ENCODE assay signal across 11 cellular contexts in genomic region chr13:24684600-24684998, GRCh38. TPM values are rescaled to one million over a fixed set of nuclear protein-coding genes. Genes with fewer than 3 reads are reported as not detected.
A peak's percentile ranks its signal among the peaks of the same experiment; 100 is the strongest.
DNase-seq lines count a peak whose midpoint lies in the region; ATAC-seq and TF ChIP-seq lines count a peak whose summit lies in the region.
"Had no signal": no experiment of that assay in that cellular context is flagged by ENCODE, and none has a peak within 500 bp of the region (broad histone marks: within the 10 kb centered on the region; RNA-seq: fewer than 3 reads in every experiment).

No MANE protein-coding gene starts in this region.

- no peaks in the 10 kb centered on the region for H3K4me1 ChIP-seq in PC-3 (ENCODE audit: insufficient read depth, low read length)

- no peaks in the 10 kb centered on the region for H3K36me3 Mint-ChIP-seq in activated CD4-positive, alpha-beta T cell treated with anti-CD3 and anti-CD28 coated beads, Interleukin-2, amount 10 ng/mL, durations not matched to agents 7 days and 5 days (ENCODE audit: low read depth)

- no peak overlapping the region for H2AFZ ChIP-seq in PC-3 (ENCODE audit: low read length)

- TF ChIP-seq CTCF in GM12865 (IDR thresholded peaks at IDR 0.05; ENCODE audit: insufficient read depth, low read depth, low read length, missing control alignments) (no peak), PC-3 (conservative IDR thresholded peaks at IDR 0.05; ENCODE audit: low read depth, low read length) (no peak)

- no TSS peak for BruUV-seq in PC-3 (replicated peaks; lab: Mats Ljungman, UMichigan)

- H3K4me3 ChIP-seq in GM12865 (ENCODE audit: low read depth, low read length) = no peak overlapping the region
- H3K4me3 ChIP-seq in PC-3 (ENCODE audit: low read length) = no peak overlapping the region
- H3K4me3 ChIP-seq: thoracic aorta had no signal

- H3K36me3 ChIP-seq in PC-3 (ENCODE audit: low read depth, low read length) = no peaks in the 10 kb centered on the region
- H3K36me3 ChIP-seq: thoracic aorta had no signal

- no peaks in the 10 kb centered on the region for H4K20me1 ChIP-seq in PC-3 (ENCODE audit: low read length)

- no peaks in the 10 kb centered on the region for H3K9me3 Mint-ChIP-seq in activated CD4-positive, alpha-beta T cell treated with anti-CD3 and anti-CD28 coated beads, Interleukin-2, amount 10 ng/mL, durations not matched to agents 7 days and 5 days

- CTCF ChIA-PET in activated CD4-positive, alpha-beta T cell treated with anti-CD3 and anti-CD28 coated beads, Interleukin-2, amount 10 ng/mL, durations not matched to agents 7 days and 5 days (lab: Charles Lee) = interaction anchor here (0.5 to 1.7 kb wide), 7 partner anchors 8 to 78 kb away, joined by 3 to 6 read pairs (median 4); no protein-coding TSS in a partner anchor
- CTCF ChIA-PET in PC-3 (lab: Charles Lee) = interaction anchor here (0.6 kb wide), 1 partner anchor 284 kb away, joined by 7 read pairs; no protein-coding TSS in a partner anchor

- H3K79me2 ChIP-seq in PC-3 (ENCODE audit: low read length) = no peaks in the 10 kb centered on the region

- H3K4me2 ChIP-seq in PC-3 (ENCODE audit: low read length) = no peak overlapping the region

- H3F3A ChIP-seq in PC-3 (ENCODE audit: low read length, unreplicated experiment) = no peaks in the 10 kb centered on the region

- no peak for ATAC-seq in PC-3

- no peak overlapping the region for H3K27ac Mint-ChIP-seq in activated CD4-positive, alpha-beta T cell treated with anti-CD3 and anti-CD28 coated beads, Interleukin-2, amount 10 ng/mL, durations not matched to agents 7 days and 5 days

- no peaks in the 10 kb centered on the region for H3K9me3 ChIP-seq in PC-3 (ENCODE audit: low read length)
- H3K9me3 ChIP-seq: thoracic aorta had no signal

- H3K9me2 ChIP-seq in PC-3 (replicated peaks; ENCODE audit: low read length) = no peaks in the 10 kb centered on the region

- H3K27me3 Mint-ChIP-seq in activated CD4-positive, alpha-beta T cell treated with anti-CD3 and anti-CD28 coated beads, Interleukin-2, amount 10 ng/mL, durations not matched to agents 7 days and 5 days = peaks cover 43% of the 10 kb centered on the region

- H3K9ac ChIP-seq in PC-3 (ENCODE audit: low read length) = no peak overlapping the region

- no peak overlapping the region for H3K27ac ChIP-seq in PC-3 (ENCODE audit: low read length)
- H3K27ac ChIP-seq: thoracic aorta had no signal

- no peak overlapping the region for H3K4me3 Mint-ChIP-seq in activated CD4-positive, alpha-beta T cell treated with anti-CD3 and anti-CD28 coated beads, Interleukin-2, amount 10 ng/mL, durations not matched to agents 7 days and 5 days

- H3K27me3 ChIP-seq in PC-3 (ENCODE audit: low read length) = peaks cover 26% of the 10 kb centered on the region

- intact Hi-C loops in PC-3 (cut with micrococcal nuclease) = no loop called here

- POLR2A ChIA-PET in activated CD4-positive, alpha-beta T cell treated with anti-CD3 and anti-CD28 coated beads, Interleukin-2, amount 10 ng/mL, durations not matched to agents 7 days and 5 days (lab: Charles Lee) = no interaction called here
- POLR2A ChIA-PET in PC-3 (lab: Charles Lee; ENCODE audit: unreplicated experiment) = interaction anchor here (0.6 kb wide), 1 partner anchor 45 kb away, joined by 31 read pairs; no protein-coding TSS in a partner anchor

- DNase-seq in GM12865 (ENCODE audit: low read depth) (peak; percentile 66), H4 (ENCODE audit: low spot score) (peak; percentile 52), mesenteric fat pad (ENCODE audit: low spot score) (peak; percentile 64), PC-3 (no peak), NCI-H82 (lab: John Stamatoyannopoulos, UW) (no peak), SKM-1 treated with dmso at 0.1 percent for 144 hours (lab: John Stamatoyannopoulos, UW; ENCODE audit: unreplicated experiment) (no peak), NCI-H510A (lab: John Stamatoyannopoulos, UW) (no peak)
- peak; percentile 35 for DNase-seq in activated CD4-positive, alpha-beta T cell treated with anti-CD3 and anti-CD28 coated beads, Interleukin-2, amount 10 ng/mL, durations not matched to agents 7 days and 5 days
- DNase-seq: SHP77 treated with DMSO at 0.1 percent for 48 hours had no signal

- peaks cover 31% of the 10 kb centered on the region for H3K4me1 Mint-ChIP-seq in activated CD4-positive, alpha-beta T cell treated with anti-CD3 and anti-CD28 coated beads, Interleukin-2, amount 10 ng/mL, durations not matched to agents 7 days and 5 days

RNA-seq across cellular contexts. Expression of gene ATP12A, which starts 4.4 kb away (rescaled TPM):
- 0.08 and 0.14 TPM in 2 replicates for total RNA-seq in H4 (2014; rRNA removed; shearing (Covaris generic))
- under 1 TPM; 0.27 TPM for total RNA-seq in activated CD4-positive, alpha-beta T cell treated with anti-CD3 and anti-CD28 coated beads, Interleukin-2, amount 10 ng/mL, durations not matched to agents 7 days and 5 days
- total RNA-seq in mesenteric fat pad = not detected
- total RNA-seq in PC-3 (2014; rRNA removed) = 0.11 TPM in 1 of 2 replicates, not detected in the other
- total RNA-seq: dermis microvascular lymphatic vessel endothelial cell had no signal

Comparison
In these comparisons a context has a peak if more than half of its experiments do, and no peak if none do; other contexts are left out.
1. DNase-seq: peak in GM12865 (single experiment), H4 (single experiment), activated CD4-positive, alpha-beta T cell treated with anti-CD3 and anti-CD28 coated beads, Interleukin-2, amount 10 ng/mL, durations not matched to agents 7 days and 5 days (single experiment) and mesenteric fat pad (single experiment); none in PC-3 (single experiment), NCI-H82 (single experiment), SKM-1 treated with dmso at 0.1 percent for 144 hours (single experiment) and NCI-H510A (single experiment).